ENCODE assay signal across 10 cellular contexts in genomic region chr2:190722061-190722759, GRCh38.
DNase-seq lines count a peak whose midpoint lies in the region; ATAC-seq, FAIRE-seq and TF ChIP-seq lines count a peak whose summit lies in the region.
"Had no signal": no experiment of that assay in that cellular context is flagged by ENCODE, and none has a peak within 500 bp of the region (broad histone marks: within the 10 kb centered on the region; RNA-seq: fewer than 3 reads in every experiment).

No MANE protein-coding gene starts in this region.

- H3K36me3 ChIP-seq in PC-3 (ENCODE audit: low read depth, low read length), result no peaks in the 10 kb centered on the region
- no peaks in the 10 kb centered on the region for H3K36me3 ChIP-seq in effector memory CD4-positive, alpha-beta T cell (ENCODE audit: control insufficient read depth, insufficient read depth, low read length)
- H3K36me3 ChIP-seq in tibial artery, result no peaks in the 10 kb centered on the region

- no peak overlapping the region for H3K27ac ChIP-seq in PC-3 (ENCODE audit: low read length)
- no peak overlapping the region for H3K27ac ChIP-seq in effector memory CD4-positive, alpha-beta T cell (ENCODE audit: insufficient read depth, low read length, poor library complexity, severe bottlenecking)
- no peak overlapping the region for H3K27ac ChIP-seq in tibial artery
- H3K27ac ChIP-seq: C4-2B had no signal

- ATAC-seq in HG02798 (IDR thresholded peaks at IDR 0.05; ENCODE audit: poor library complexity, unreplicated experiment) (peak; percentile 64), PC-3 (no peak)

- no peak overlapping the region for H3K4me3 ChIP-seq in PC-3 (ENCODE audit: low read length)
- no peak overlapping the region for H3K4me3 ChIP-seq in effector memory CD4-positive, alpha-beta T cell (ENCODE audit: insufficient read depth, low read depth, low read length, poor library complexity, severe bottlenecking)
- no peak overlapping the region for H3K4me3 ChIP-seq in tibial artery

- no peaks in the 10 kb centered on the region for H3K27me3 ChIP-seq in PC-3 (ENCODE audit: low read length)
- no peaks in the 10 kb centered on the region for H3K27me3 ChIP-seq in effector memory CD4-positive, alpha-beta T cell (replicated peaks; ENCODE audit: control insufficient read depth, insufficient read depth, low read length, poor library complexity, severe bottlenecking)
- H3K27me3 ChIP-seq in tibial artery, result no peaks in the 10 kb centered on the region

- no peak overlapping the region for H2AFZ ChIP-seq in PC-3 (ENCODE audit: low read length)

- peak; percentile 8 for DNase-seq in stimulated activated naive CD4-positive, alpha-beta T cell treated with Interleukin-2 at 50 U/mL for 16 hours (lab: John Stamatoyannopoulos, UW)
- DNase-seq in stimulated activated naive CD4-positive, alpha-beta T cell (lab: John Stamatoyannopoulos, UW), result no peak
- DNase-seq in PC-3 (peak; percentile 17), urothelium cell line (ENCODE audit: low spot score) (peak; percentile 24), NCI-H446 treated with DMSO at 0.1 percent for 48 hours (lab: John Stamatoyannopoulos, UW) (no peak), tibial artery (no peak)
- no peak for DNase-seq in effector memory CD4-positive, alpha-beta T cell
- DNase-seq: NK-92 treated with Interleukin-12 subunit alpha and Interleukin-12 subunit beta, amount 100 ng/mL, for 24 hours had no signal

- CTCF ChIA-PET in PC-3 (lab: Charles Lee), result no interaction called here

- H3K4me1 ChIP-seq in PC-3 (ENCODE audit: insufficient read depth, low read length), result peaks cover 39% of the 10 kb centered on the region
- H3K4me1 ChIP-seq in effector memory CD4-positive, alpha-beta T cell (ENCODE audit: control insufficient read depth, insufficient read depth, low read length, poor library complexity, severe bottlenecking), result peaks cover 2% of the 10 kb centered on the region
- H3K4me1 ChIP-seq in tibial artery, result no peaks in the 10 kb centered on the region

- H4K20me1 ChIP-seq in PC-3 (ENCODE audit: low read length), result no peaks in the 10 kb centered on the region

- TF ChIP-seq CTCF in PC-3 (conservative IDR thresholded peaks at IDR 0.05; ENCODE audit: low read depth, low read length) (no peak), tibial artery (IDR thresholded peaks at IDR 0.05) (no peak)

- H3K79me2 ChIP-seq in PC-3 (ENCODE audit: low read length), result no peaks in the 10 kb centered on the region

- intact Hi-C loops in PC-3 (cut with micrococcal nuclease), result no loop called here
- intact Hi-C loops in tibial artery (cut with DNase I; ENCODE audit: low total_unique reads), result no loop called here

- no peaks in the 10 kb centered on the region for H3K9me2 ChIP-seq in PC-3 (replicated peaks; ENCODE audit: low read length)

- POLR2A ChIA-PET in PC-3 (lab: Charles Lee; ENCODE audit: unreplicated experiment), result no interaction called here

- peaks cover 6% of the 10 kb centered on the region for H3F3A ChIP-seq in PC-3 (ENCODE audit: low read length, unreplicated experiment)

- H3K4me2 ChIP-seq in PC-3 (ENCODE audit: low read length), result no peak overlapping the region

- no peak overlapping the region for H3K9ac ChIP-seq in PC-3 (ENCODE audit: low read length)

- H3K9me3 ChIP-seq in PC-3 (ENCODE audit: low read length) (no peaks in the 10 kb centered on the region), tibial artery (no peaks in the 10 kb centered on the region)
- no peaks in the 10 kb centered on the region for H3K9me3 ChIP-seq in effector memory CD4-positive, alpha-beta T cell (ENCODE audit: control insufficient read depth, low read length)

- no TSS peak for BruUV-seq in PC-3 (replicated peaks; lab: Mats Ljungman, UMichigan)

- FAIRE-seq in urothelium cell line (lab: Jason Lieb, UNC), result no peak

Comparison
In these comparisons a context has a peak if more than half of its experiments do, and no peak if none do; other contexts are left out.
1. DNase-seq: peak in stimulated activated naive CD4-positive, alpha-beta T cell treated with Interleukin-2 at 50 U/mL for 16 hours (single experiment), PC-3 (single experiment) and urothelium cell line (single experiment); none in stimulated activated naive CD4-positive, alpha-beta T cell (0 of 6), NCI-H446 treated with DMSO at 0.1 percent for 48 hours (single experiment), effector memory CD4-positive, alpha-beta T cell (0 of 3) and tibial artery (0 of 2).